ENCODE assay signal across 18 cellular contexts in genomic region chr5:173385832-173386360, GRCh38. TPM values are rescaled to one million over a fixed set of nuclear protein-coding genes. Genes with fewer than 3 reads are reported as not detected.
DNase-seq lines count a peak whose midpoint lies in the region; ATAC-seq, FAIRE-seq and TF ChIP-seq lines count a peak whose summit lies in the region.
"Had no signal": no experiment of that assay in that cellular context is flagged by ENCODE, and none has a peak within 500 bp of the region (broad histone marks: within the 10 kb centered on the region; RNA-seq: fewer than 3 reads in every experiment).

No MANE protein-coding gene starts in this region.

- H3K27ac ChIP-seq in HEK293 (ENCODE audit: extremely low read depth, low read depth, low read length) (no peak overlapping the region), RWPE2 (ENCODE audit: poor library complexity, severe bottlenecking) (no peak overlapping the region), foreskin keratinocyte (no peak overlapping the region), brain microvascular endothelial cell (no peak overlapping the region)
- H3K27ac ChIP-seq: SJCRH30 had no signal

- H3K4me3 ChIP-seq in HEK293 (ENCODE audit: low read depth, low read length) (no peak overlapping the region), RWPE2 (ENCODE audit: severe bottlenecking) (no peak overlapping the region), brain microvascular endothelial cell (ENCODE audit: low read depth, low read length) (no peak overlapping the region)
- H3K4me3 ChIP-seq: SJCRH30 had no signal

- CTCF ChIA-PET in HEK293 (lab: Yijun Ruan, JAX) = no interaction called here

- H3K4me1 ChIP-seq in HEK293 (ENCODE audit: control insufficient read depth, insufficient read depth, low read length) (no peaks in the 10 kb centered on the region), RWPE2 (ENCODE audit: insufficient read depth, poor library complexity, severe bottlenecking) (no peaks in the 10 kb centered on the region), foreskin keratinocyte (no peaks in the 10 kb centered on the region)

- no peaks in the 10 kb centered on the region for H3K9me3 ChIP-seq in HEK293 (ENCODE audit: control insufficient read depth, insufficient read depth, low read depth, low read length)
- no peaks in the 10 kb centered on the region for H3K9me3 ChIP-seq in RWPE2 (ENCODE audit: severe bottlenecking)
- H3K9me3 ChIP-seq: SJCRH30 had no signal

- DNase-seq in RWPE2 (ENCODE audit: low spot score) (no peak), foreskin keratinocyte (peak; percentile 34 to 61), brain microvascular endothelial cell (no peak), HTR-8/SVneo (ENCODE audit: insufficient read length, low spot score) (no peak), NCI-H774 (lab: John Stamatoyannopoulos, UW) (no peak)
- DNase-seq in stimulated activated naive B cell treated with anti-CD40 and anti-IgM and Interleukin-4, amounts not matched to agents 10 μg/mL and 1 μg/mL and 100 μg/mL, for 72 hours = no peak
- DNase-seq: ACHN; C1 segment of cervical spinal cord; CD8-positive, alpha-beta memory T cell; DND-41; KBM-7; MV-4-11; NCI-H1694 treated with DMSO at 0.1 percent for 48 hours; NCI-H2227 treated with DMSO at 0.1 percent for 48 hours; NCI-H524; SJCRH30 had no signal

- H3K9me3 Mint-ChIP-seq in stimulated activated naive B cell treated with anti-CD40 and anti-IgM and Interleukin-4, amounts not matched to agents 10 μg/mL and 1 μg/mL and 100 μg/mL, for 72 hours = peaks cover 0 to 1% of the 10 kb centered on the region in 2 donors

- no peak for FAIRE-seq in HTR-8/SVneo (lab: Jason Lieb, UNC)
- FAIRE-seq: H54 had no signal

- no peaks in the 10 kb centered on the region for H3K27me3 ChIP-seq in RWPE2 (ENCODE audit: insufficient read depth, poor library complexity, severe bottlenecking)
- no peaks in the 10 kb centered on the region for H3K27me3 ChIP-seq in foreskin keratinocyte
- no peaks in the 10 kb centered on the region for H3K27me3 ChIP-seq in brain microvascular endothelial cell (replicated peaks)
- H3K27me3 ChIP-seq: SJCRH30 had no signal

- no peaks in the 10 kb centered on the region for H3K4me1 Mint-ChIP-seq in stimulated activated naive B cell treated with anti-CD40 and anti-IgM and Interleukin-4, amounts not matched to agents 10 μg/mL and 1 μg/mL and 100 μg/mL, for 72 hours
- H3K4me1 Mint-ChIP-seq: CD8-positive, alpha-beta memory T cell had no signal

- ATAC-seq in RWPE2 (ENCODE audit: low read depth) = peak; percentile 44; the same call in 1 of the 3 replicates
- ATAC-seq in foreskin keratinocyte = peak; percentile 66
- ATAC-seq in stimulated activated naive B cell treated with anti-CD40 and anti-IgM and Interleukin-4, amounts not matched to agents 10 μg/mL and 1 μg/mL and 100 μg/mL, for 72 hours (replicated peaks) = no peak

- H3K36me3 ChIP-seq in HEK293 (ENCODE audit: control insufficient read depth in 2 of 2, insufficient read depth in 1 of 2, low read length in 2 of 2) (no peaks in the 10 kb centered on the region), RWPE2 (ENCODE audit: low read depth) (no peaks in the 10 kb centered on the region), brain microvascular endothelial cell (replicated peaks) (no peaks in the 10 kb centered on the region)
- H3K36me3 ChIP-seq: SJCRH30 had no signal

- H3K36me3 Mint-ChIP-seq in stimulated activated naive B cell treated with anti-CD40 and anti-IgM and Interleukin-4, amounts not matched to agents 10 μg/mL and 1 μg/mL and 100 μg/mL, for 72 hours = no peaks in the 10 kb centered on the region
- H3K36me3 Mint-ChIP-seq: CD8-positive, alpha-beta memory T cell had no signal

- POLR2A ChIA-PET in HEK293 (lab: Yijun Ruan, JAX) = no interaction called here

- no peak for TF ChIP-seq CTCF in HEK293 (tag by site-specific recombination; IDR thresholded peaks at IDR 0.05)
- TF ChIP-seq CTCF in RWPE2 (IDR thresholded peaks at IDR 0.05; ENCODE audit: poor library complexity, severe bottlenecking) = no peak
- no peak for TF ChIP-seq CTCF in foreskin keratinocyte (conservative IDR thresholded peaks at IDR 0.05)
- TF ChIP-seq CTCF in brain microvascular endothelial cell (IDR thresholded peaks at IDR 0.05; ENCODE audit: low read depth, low read length, missing control alignments) = no peak

- H3K4me3 Mint-ChIP-seq in stimulated activated naive B cell treated with anti-CD40 and anti-IgM and Interleukin-4, amounts not matched to agents 10 μg/mL and 1 μg/mL and 100 μg/mL, for 72 hours = no peak overlapping the region
- H3K4me3 Mint-ChIP-seq: CD8-positive, alpha-beta memory T cell had no signal

- H3K27ac Mint-ChIP-seq in stimulated activated naive B cell treated with anti-CD40 and anti-IgM and Interleukin-4, amounts not matched to agents 10 μg/mL and 1 μg/mL and 100 μg/mL, for 72 hours = peak overlapping the region; percentile 53
- H3K27ac Mint-ChIP-seq: CD8-positive, alpha-beta memory T cell had no signal

- in situ Hi-C loops in brain microvascular endothelial cell (cut with HindIII; ENCODE audit: low pct_ligation_motif_present, low sequenced_read_pairs) = no loop called here

- peaks cover 17 to 27% of the 10 kb centered on the region in 2 donors for H3K27me3 Mint-ChIP-seq in stimulated activated naive B cell treated with anti-CD40 and anti-IgM and Interleukin-4, amounts not matched to agents 10 μg/mL and 1 μg/mL and 100 μg/mL, for 72 hours

TF ChIP-seq in HEK293, 187 proteins besides CTCF, POLR2A, EP300 and RAD21:
- peak; percentile 93 for TF ChIP-seq ZNF239 (tag by site-specific recombination; IDR thresholded peaks at IDR 0.05)
- TF ChIP-seq ZNF23 (tag by site-specific recombination; IDR thresholded peaks at IDR 0.05; ENCODE audit: borderline replicate concordance) = no peak
- no peak for TF ChIP-seq ZNF776 (tag by site-specific recombination; IDR thresholded peaks at IDR 0.05; ENCODE audit: borderline replicate concordance)
- TF ChIP-seq ZNF394 (tag by site-specific recombination; IDR thresholded peaks at IDR 0.05; ENCODE audit: borderline replicate concordance) = no peak
- no peak for TF ChIP-seq ZNF132 (tag by site-specific recombination; IDR thresholded peaks at IDR 0.05; ENCODE audit: borderline replicate concordance)
- no peak for TF ChIP-seq HOXC10 (CRISPR knock-in tag; IDR thresholded peaks at IDR 0.05)
- TF ChIP-seq HOXD13 (CRISPR knock-in tag; IDR thresholded peaks at IDR 0.05; ENCODE audit: borderline replicate concordance) = no peak
- no peak for TF ChIP-seq GLIS2 (tag by site-specific recombination; IDR thresholded peaks at IDR 0.05)
TF ChIP-seq in HEK293: peak in this region for 1.

RNA-seq across cellular contexts. Expression of gene STC2, which starts 57.7 kb away (rescaled TPM):
- total RNA-seq in foreskin keratinocyte = 10.2 and 25.1 TPM in 2 replicates
- polyA plus RNA-seq in foreskin keratinocyte = 8.6 and 17.8 TPM in 2 replicates
- polyA plus RNA-seq: CD8-positive, alpha-beta memory T cell had no signal

Comparison
In these comparisons a context has a peak if more than half of its experiments do, and no peak if none do; other contexts are left out.
1. ATAC-seq: peak in RWPE2 (single experiment) and foreskin keratinocyte (single experiment); none in stimulated activated naive B cell treated with anti-CD40 and anti-IgM and Interleukin-4, amounts not matched to agents 10 μg/mL and 1 μg/mL and 100 μg/mL, for 72 hours (0 of 2).
2. DNase-seq: peak in foreskin keratinocyte (2 of 2); none in RWPE2 (single experiment), stimulated activated naive B cell treated with anti-CD40 and anti-IgM and Interleukin-4, amounts not matched to agents 10 μg/mL and 1 μg/mL and 100 μg/mL, for 72 hours (single experiment), brain microvascular endothelial cell (single experiment), HTR-8/SVneo (single experiment) and NCI-H774 (single experiment).